Comparison of ENCODE assay signal across 9 cellular contexts in the genomic region with DNA sequence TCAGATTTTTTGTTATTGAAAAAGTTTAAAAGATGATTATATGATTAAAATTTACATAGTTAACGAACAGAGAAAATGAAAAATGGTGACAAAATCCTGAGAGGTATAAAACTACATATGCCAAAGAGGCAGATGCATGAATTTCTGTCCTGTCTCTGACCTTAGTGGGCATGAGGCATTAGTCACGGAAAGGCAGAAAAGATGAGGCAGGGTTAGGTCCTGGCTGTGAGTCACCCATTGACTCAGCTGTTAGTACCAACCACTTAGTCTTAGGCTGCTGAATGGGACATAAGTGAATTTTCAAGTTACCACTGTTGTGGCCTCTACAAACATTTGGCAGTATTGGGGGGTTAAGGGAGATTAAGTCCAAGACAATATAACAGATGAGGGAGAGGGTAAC. TPM values are rescaled to one million over a fixed set of nuclear protein-coding genes. Genes with fewer than 3 reads are reported as not detected.
DNase-seq lines count a peak whose midpoint lies in the region; ATAC-seq, FAIRE-seq and TF ChIP-seq lines count a peak whose summit lies in the region.
"Had no signal": no experiment of that assay in that cellular context is flagged by ENCODE, and none has a peak within 500 bp of the region (broad histone marks: within the 10 kb centered on the region; RNA-seq: fewer than 3 reads in every experiment).

No MANE protein-coding gene starts in this region.

- peak overlapping the region; percentile 44 for H3K4me2 ChIP-seq in A549

- peaks cover 24% of the 10 kb centered on the region for H3K36me3 Mint-ChIP-seq in activated CD4-positive, alpha-beta memory T cell treated with anti-CD3 and anti-CD28 coated beads for 36 hours

- peak overlapping the region; percentile 36 to 49; a peak in 3 of 6 replicates for H3K27ac ChIP-seq in A549
- H3K27ac ChIP-seq in HEK293 (ENCODE audit: extremely low read depth, low read depth, low read length) = no peak overlapping the region
- no peak overlapping the region for H3K27ac ChIP-seq in testis
- H3K27ac ChIP-seq: body of pancreas had no signal

- peak; percentile 100 for ATAC-seq in A549
- peak; percentile 99 for ATAC-seq in stimulated activated naive CD8-positive, alpha-beta T cell treated with anti-CD3 and anti-CD28 coated beads, Interleukin-15, amount 100 ng/mL, for 72 hours
- ATAC-seq: body of pancreas had no signal

- H3K9me3 ChIP-seq in A549 = no peaks in the 10 kb centered on the region
- H3K9me3 ChIP-seq in HEK293 (ENCODE audit: control insufficient read depth, insufficient read depth, low read depth, low read length) = no peaks in the 10 kb centered on the region
- H3K9me3 ChIP-seq in testis = no peaks in the 10 kb centered on the region
- H3K9me3 ChIP-seq: body of pancreas had no signal

- no peak for TF ChIP-seq RAD21 in A549 (conservative IDR thresholded peaks at IDR 0.05 in 1 of 2, IDR thresholded peaks at IDR 0.05 in 1 of 2)

- H3K36me3 ChIP-seq in HEK293 (ENCODE audit: control insufficient read depth in 2 of 2, insufficient read depth in 1 of 2, low read length in 2 of 2) (peaks cover 8% of the 10 kb centered on the region in 2 experiments), testis (ENCODE audit: low read depth, missing control alignments) (no peaks in the 10 kb centered on the region)

- H3K27me3 Mint-ChIP-seq in activated CD4-positive, alpha-beta memory T cell treated with anti-CD3 and anti-CD28 coated beads for 36 hours = no peaks in the 10 kb centered on the region
- no peaks in the 10 kb centered on the region for H3K27me3 Mint-ChIP-seq in stimulated activated naive CD8-positive, alpha-beta T cell treated with anti-CD3 and anti-CD28 coated beads, Interleukin-15, amount 100 ng/mL, for 72 hours

- no peaks in the 10 kb centered on the region for H3K27me3 ChIP-seq in testis
- H3K27me3 ChIP-seq: body of pancreas had no signal

- no peak overlapping the region for H3K27ac Mint-ChIP-seq in activated CD4-positive, alpha-beta memory T cell treated with anti-CD3 and anti-CD28 coated beads for 36 hours
- peak overlapping the region in 1 of 2 donors; percentile 30 for H3K27ac Mint-ChIP-seq in stimulated activated naive CD8-positive, alpha-beta T cell treated with anti-CD3 and anti-CD28 coated beads, Interleukin-15, amount 100 ng/mL, for 72 hours

- peaks cover 65% of the 10 kb centered on the region for H3K4me1 Mint-ChIP-seq in activated CD4-positive, alpha-beta memory T cell treated with anti-CD3 and anti-CD28 coated beads for 36 hours (ENCODE audit: low read depth)
- H3K4me1 Mint-ChIP-seq in stimulated activated naive CD8-positive, alpha-beta T cell treated with anti-CD3 and anti-CD28 coated beads, Interleukin-15, amount 100 ng/mL, for 72 hours = peaks cover 73% of the 10 kb centered on the region

- TF ChIP-seq CTCF in A549 (IDR thresholded peaks at IDR 0.05) = no peak
- no peak for TF ChIP-seq CTCF in HEK293 (tag by site-specific recombination; IDR thresholded peaks at IDR 0.05)
- TF ChIP-seq CTCF in testis (IDR thresholded peaks at IDR 0.05) = no peak

- H3K4me3 Mint-ChIP-seq in activated CD4-positive, alpha-beta memory T cell treated with anti-CD3 and anti-CD28 coated beads for 36 hours = no peak overlapping the region
- no peak overlapping the region for H3K4me3 Mint-ChIP-seq in stimulated activated naive CD8-positive, alpha-beta T cell treated with anti-CD3 and anti-CD28 coated beads, Interleukin-15, amount 100 ng/mL, for 72 hours

- TF ChIP-seq POLR2A in A549 (IDR thresholded peaks at IDR 0.05; ENCODE audit: low read length) (no peak), testis (IDR thresholded peaks at IDR 0.05) (no peak)

- H3K4me3 ChIP-seq in A549 (no peak overlapping the region), HEK293 (ENCODE audit: low read depth, low read length) (no peak overlapping the region), testis (no peak overlapping the region)
- H3K4me3 ChIP-seq: body of pancreas had no signal

- WGBS in A549 (ENCODE audit: missing lambda C conversion rate) = 8% methylated on average over 2 of the region's 2 CpGs
- WGBS in testis, 2 donors = 90 to 94% methylated on average over 2 of the region's 2 CpGs

- peak; percentile 98 for FAIRE-seq in A549 (lab: Jason Lieb, UNC)

- peaks cover 50% of the 10 kb centered on the region for H3K4me1 ChIP-seq in A549
- H3K4me1 ChIP-seq in HEK293 (ENCODE audit: control insufficient read depth, insufficient read depth, low read length) = peaks cover 9% of the 10 kb centered on the region
- no peaks in the 10 kb centered on the region for H3K4me1 ChIP-seq in testis

- TF ChIP-seq EP300 in A549 (IDR thresholded peaks at IDR 0.05) = no peak

- H3K9me3 Mint-ChIP-seq in activated CD4-positive, alpha-beta memory T cell treated with anti-CD3 and anti-CD28 coated beads for 36 hours = peaks cover 4% of the 10 kb centered on the region
- peaks cover 9% of the 10 kb centered on the region in 2 donors for H3K9me3 Mint-ChIP-seq in stimulated activated naive CD8-positive, alpha-beta T cell treated with anti-CD3 and anti-CD28 coated beads, Interleukin-15, amount 100 ng/mL, for 72 hours

- peak; percentile 73 to 82 for DNase-seq in A549 (ENCODE audit: low read depth in 1 of 2, low spot score in 1 of 2)
- peak; percentile 70 for DNase-seq in activated CD4-positive, alpha-beta memory T cell treated with anti-CD3 and anti-CD28 coated beads for 36 hours
- peak; percentile 80 for DNase-seq in islet precursor cell
- DNase-seq in stimulated activated naive CD8-positive, alpha-beta T cell treated with anti-CD3 and anti-CD28 coated beads, Interleukin-15, amount 100 ng/mL, for 72 hours = peak; percentile 24 to 53
- DNase-seq in testis = no peak
- no peak for DNase-seq in NCI-H748 (lab: John Stamatoyannopoulos, UW; ENCODE audit: unreplicated experiment)
- no peak for DNase-seq in KG1 (lab: John Stamatoyannopoulos, UW)

- intact Hi-C loops in activated CD4-positive, alpha-beta memory T cell treated with anti-CD3 and anti-CD28 coated beads for 36 hours (cut with micrococcal nuclease) = loop anchor here (1.0 to 2.0 kb wide), 2 partner anchors 18 to 32 kb away; no protein-coding TSS in a partner anchor
- intact Hi-C loops in testis (cut with DNase I; ENCODE audit: low total_unique reads) = no loop called here

- CTCF ChIA-PET in A549 (lab: Yijun Ruan, JAX) (no interaction called here), HEK293 (lab: Yijun Ruan, JAX) (interaction anchor here (0.6 kb wide), 1 partner anchor 135 kb away, joined by 3 read pairs; no protein-coding TSS in a partner anchor)
- CTCF ChIA-PET in activated CD4-positive, alpha-beta memory T cell treated with anti-CD3 and anti-CD28 coated beads for 36 hours (lab: Charles Lee) = interaction anchor here (1.1 kb wide), 1 partner anchor 16 kb away, joined by 4 read pairs; no protein-coding TSS in a partner anchor

- POLR2A ChIA-PET in A549 (lab: Yijun Ruan, JAX) = interaction anchor here (1.7 kb wide), 1 partner anchor 33 kb away, joined by 12 read pairs; a partner anchor contains a TSS
- POLR2A ChIA-PET in HEK293 (lab: Yijun Ruan, JAX) = interaction anchor here (0.8 kb wide), 1 partner anchor 33 kb away, joined by 3 read pairs; a partner anchor contains a TSS
- POLR2A ChIA-PET in activated CD4-positive, alpha-beta memory T cell treated with anti-CD3 and anti-CD28 coated beads for 36 hours (lab: Charles Lee) = no interaction called here

TF ChIP-seq in A549, 52 proteins besides CTCF, POLR2A, EP300 and RAD21 (continues in another document):
- TF ChIP-seq, protein P1, sequence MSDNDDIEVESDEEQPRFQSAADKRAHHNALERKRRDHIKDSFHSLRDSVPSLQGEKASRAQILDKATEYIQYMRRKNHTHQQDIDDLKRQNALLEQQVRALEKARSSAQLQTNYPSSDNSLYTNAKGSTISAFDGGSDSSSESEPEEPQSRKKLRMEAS (IDR thresholded peaks at IDR 0.05) = 0 out of 2 replicates have a peak, but pooled peaks have one; percentile 39
- TF ChIP-seq SREBF2 (IDR thresholded peaks at IDR 0.05) (no peak), MAFK (IDR thresholded peaks at IDR 0.05; ENCODE audit: partially characterized antibody) (peak; percentile 65), POLR2AphosphoS2 (conservative IDR thresholded peaks at IDR 0.05; ENCODE audit: low read length) (no peak), FOXS1 (CRISPR knock-in tag; IDR thresholded peaks at IDR 0.05) (no peak)

TF ChIP-seq in HEK293, 187 proteins besides CTCF, POLR2A, EP300 and RAD21:
- no peak for TF ChIP-seq ZNF302 (tag by site-specific recombination; IDR thresholded peaks at IDR 0.05; ENCODE audit: low read depth)
- 0 out of 2 replicates have a peak, but pooled peaks have one; percentile 49 for TF ChIP-seq ZNF660 (tag by site-specific recombination; IDR thresholded peaks at IDR 0.05)
- TF ChIP-seq ZNF558 (tag by site-specific recombination; IDR thresholded peaks at IDR 0.05) = peak; percentile 88
- TF ChIP-seq ZNF600 (tag by site-specific recombination; IDR thresholded peaks at IDR 0.05) = 0 out of 2 replicates have a peak, but pooled peaks have one; percentile 17
- 0 out of 2 replicates have a peak, but pooled peaks have one; percentile 14 for TF ChIP-seq SP7 (tag by site-specific recombination; IDR thresholded peaks at IDR 0.05)
- no peak for TF ChIP-seq ZNF768 (tag by site-specific recombination; IDR thresholded peaks at IDR 0.05)
- TF ChIP-seq ZNF670 (tag by site-specific recombination; IDR thresholded peaks at IDR 0.05; ENCODE audit: low read depth) = no peak
- no peak for TF ChIP-seq TRIM28 (IDR thresholded peaks at IDR 0.05; ENCODE audit: borderline replicate concordance, low read length)

RNA-seq across cellular contexts. Expression of a gene that starts 33.1 kb away (rescaled TPM):
- polyA plus RNA-seq in A549 (2011; rRNA removed) = 40.8 and 41.5 TPM in 2 replicates
- 10.9 and 12.1 TPM in 2 replicates for polyA plus RNA-seq in A549 (2012; cell fraction: cytosol; rRNA removed)
- polyA plus RNA-seq in A549 (2012; cell fraction: nucleus; rRNA removed) = 7.9 and 10.9 TPM in 2 replicates
- 18.0 to 19.1 TPM (median 18.3 TPM) in 3 replicates for polyA plus RNA-seq in A549 (2017; fragmentation: RNase III; extraction: RNeasy Plus Mini Kit Qiagen cat#74134 plus additional on column Dnase treatment)
- polyA minus RNA-seq in A549 (2011; rRNA and poly(A)+ RNA removed) = 12.9 and 15.3 TPM in 2 replicates
- total RNA-seq in activated CD4-positive, alpha-beta memory T cell treated with anti-CD3 and anti-CD28 coated beads for 36 hours = 10 to 100 TPM; 25.1 to 25.4 TPM
- total RNA-seq in testis = 10 to 100 TPM; 61.1 to 65.2 TPM
- 45.9 TPM for polyA plus RNA-seq in testis (ENCODE audit: insufficient read depth, low read depth, low replicate concordance)

Comparison
In these comparisons a context has a peak if more than half of its experiments do, and no peak if none do; other contexts are left out.
1. DNase-seq: peak in A549 (2 of 2), activated CD4-positive, alpha-beta memory T cell treated with anti-CD3 and anti-CD28 coated beads for 36 hours (single experiment), islet precursor cell (single experiment) and stimulated activated naive CD8-positive, alpha-beta T cell treated with anti-CD3 and anti-CD28 coated beads, Interleukin-15, amount 100 ng/mL, for 72 hours (2 of 2); none in testis (single experiment), NCI-H748 (single experiment) and KG1 (single experiment).
2. H3K27ac ChIP-seq: peak in A549 (2 of 2); none in HEK293 (single experiment) and testis (0 of 2).